ENCODE assay signal across 15 cellular contexts in the genomic region with DNA sequence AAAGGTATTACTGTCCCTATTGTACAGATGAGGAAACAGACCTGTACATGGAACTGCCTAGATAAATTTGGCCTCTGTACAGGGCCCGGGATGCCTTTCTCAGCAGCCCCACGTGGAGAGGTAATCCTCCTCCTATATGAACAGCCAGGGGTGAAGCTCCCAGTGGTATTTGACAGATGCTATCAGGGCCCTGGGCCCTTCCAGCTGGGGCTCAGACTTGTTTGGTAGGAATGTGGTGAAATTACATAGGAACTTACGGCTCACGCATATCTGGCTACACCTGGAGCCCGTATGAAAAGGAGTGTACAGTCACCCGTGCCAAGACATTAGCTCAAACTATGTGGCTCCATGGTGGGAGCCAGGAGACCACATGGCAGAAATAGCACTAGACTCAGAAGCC. TPM values are rescaled to one million over a fixed set of nuclear protein-coding genes. Genes with fewer than 3 reads are reported as not detected.
"Had no signal": no experiment of that assay in that cellular context is flagged by ENCODE, and none has a peak within 500 bp of the region (broad histone marks: within the 10 kb centered on the region; RNA-seq: fewer than 3 reads in every experiment).

No MANE protein-coding gene starts in this region.

- H3K27ac ChIP-seq: epithelial cell of prostate, pancreas, testis had no signal

- H3K36me3 ChIP-seq: pancreas had no signal

- DNase-seq: effector memory CD8-positive, alpha-beta T cell; immature natural killer cell; mesendoderm; naive B cell; occipital lobe; stimulated activated CD4-positive, alpha-beta T cell treated with anti-CD3 and anti-CD28 coated beads, Interleukin-2, amount 100 ng/mL, for 48 hours; stimulated activated CD8-positive, alpha-beta memory T cell treated with anti-CD3 and anti-CD28 coated beads, Interleukin-4, amount 100 ng/mL, for 48 hours had no signal

- ATAC-seq: effector memory CD8-positive, alpha-beta T cell; pancreas; stimulated activated effector memory CD8-positive, alpha-beta T cell treated with anti-CD3 and anti-CD28 coated beads, Interleukin-12 subunit alpha, Interleukin-12 subunit beta, amount 100 ng/mL, for 72 hours had no signal

- H3K4me3 ChIP-seq: esophagus muscularis mucosa, pancreas, smooth muscle cell, testis, tibial nerve had no signal

- H3K9me3 ChIP-seq: esophagus muscularis mucosa, pancreas, testis, tibial nerve had no signal

- H3K4me2 ChIP-seq: smooth muscle cell had no signal

- H3K27me3 ChIP-seq: esophagus muscularis mucosa, pancreas, testis, tibial nerve had no signal

- FAIRE-seq: colon, pancreas had no signal

RNA-seq across cellular contexts. Expression of a gene that starts 34.7 kb away (rescaled TPM):
- polyA plus RNA-seq: immature natural killer cell had no signal
